In genomic region chr16:49821156-49821555, GRCh38 we compare ENCODE assay signal across 20 cellular contexts. TPM values are rescaled to one million over a fixed set of nuclear protein-coding genes. Genes with fewer than 3 reads are reported as not detected.
A peak's percentile ranks its signal among the peaks of the same experiment; 100 is the strongest.
DNase-seq lines count a peak whose midpoint lies in the region; ATAC-seq and TF ChIP-seq lines count a peak whose summit lies in the region.
"Had no signal": no experiment of that assay in that cellular context is flagged by ENCODE, and none has a peak within 500 bp of the region (broad histone marks: within the 10 kb centered on the region; RNA-seq: fewer than 3 reads in every experiment).

No MANE protein-coding gene starts in this region.

- no peak overlapping the region for H3K4me3 Mint-ChIP-seq in brain
- H3K4me3 Mint-ChIP-seq: CD8-positive, alpha-beta T cell had no signal

- no peak overlapping the region for H3K4ac ChIP-seq in mesendoderm (ENCODE audit: low read depth, low read length)

- no peak overlapping the region for H2AK5ac ChIP-seq in mesendoderm (ENCODE audit: low read length)

- H3K9ac ChIP-seq in HUES48 (ENCODE audit: low read depth, low read length) = no peak overlapping the region
- H3K9ac ChIP-seq in mesendoderm (ENCODE audit: low read length) = peak overlapping the region; percentile 1

- DNase-seq in mesendoderm (no peak), gastrocnemius medialis (no peak), right atrium auricular region (ENCODE audit: low spot score) (no peak)
- no peak for DNase-seq in stimulated activated naive CD8-positive, alpha-beta T cell treated with anti-CD3 and anti-CD28 coated beads, Interleukin-15, Interleukin-2, amounts not matched to agents 100 U/mL and 50 U/mL, for 24 hours
- DNase-seq: Calu3; CD8-positive, alpha-beta T cell; DMS153; HCEC 1CT; Karpas-422; MV-4-11; NCI-H1105 treated with DMSO at 0.1 percent for 48 hours; NCI-H2029 treated with DMSO at 0.1 percent for 48 hours; NCI-H524 treated with DMSO at 0.1 percent for 48 hours; NCI-H82; OCI-M1 had no signal

- H3K36me3 ChIP-seq in HUES48 (ENCODE audit: control insufficient read depth, insufficient read depth, low read length) (peaks cover 11% of the 10 kb centered on the region; the same call in 1 of the 2 replicates), mesendoderm (ENCODE audit: control insufficient read depth, insufficient read depth, low read length) (no peaks in the 10 kb centered on the region), gastrocnemius medialis (no peaks in the 10 kb centered on the region), right atrium auricular region (no peaks in the 10 kb centered on the region)
- H3K36me3 ChIP-seq: SJSA1 had no signal

- no peak overlapping the region for H3K4me3 ChIP-seq in HUES48 (ENCODE audit: low read depth, low read length)
- H3K4me3 ChIP-seq in mesendoderm (ENCODE audit: low read length) = no peak overlapping the region
- no peak overlapping the region for H3K4me3 ChIP-seq in gastrocnemius medialis
- no peak overlapping the region for H3K4me3 ChIP-seq in right atrium auricular region
- H3K4me3 ChIP-seq: SJSA1 had no signal

- H3K27me3 Mint-ChIP-seq in brain = peaks cover 4% of the 10 kb centered on the region

- peak overlapping the region; percentile 60 to 94 (median 74) for H3K27ac Mint-ChIP-seq in brain
- H3K27ac Mint-ChIP-seq: CD8-positive, alpha-beta T cell had no signal

- H3K79me2 ChIP-seq in mesendoderm (ENCODE audit: control insufficient read depth, insufficient read depth, low read length) = peaks cover 7% of the 10 kb centered on the region

- in situ Hi-C loops in gastrocnemius medialis (cut with MboI; ENCODE audit: low sequenced_read_pairs in 4 of 4) = no loop called here

- no peak overlapping the region for H2BK15ac ChIP-seq in mesendoderm (replicated peaks; ENCODE audit: low read depth)

- no peak overlapping the region for H3K23ac ChIP-seq in mesendoderm (ENCODE audit: low read length)

- peak overlapping the region; percentile 8 for H3K18ac ChIP-seq in mesendoderm (ENCODE audit: low read length)

- no peak for TF ChIP-seq POLR2A in gastrocnemius medialis (IDR thresholded peaks at IDR 0.05)

- peaks cover 5% of the 10 kb centered on the region for H3K36me3 Mint-ChIP-seq in brain
- H3K36me3 Mint-ChIP-seq: CD8-positive, alpha-beta T cell had no signal

- no peak for ATAC-seq in gastrocnemius medialis
- ATAC-seq in HG03095 (IDR thresholded peaks at IDR 0.05; ENCODE audit: unreplicated experiment) = no peak
- ATAC-seq in stimulated activated naive CD8-positive, alpha-beta T cell treated with anti-CD3 and anti-CD28 coated beads, Interleukin-15, Interleukin-2, amounts not matched to agents 100 U/mL and 50 U/mL, for 24 hours = no peak
- ATAC-seq: CD8-positive, alpha-beta T cell had no signal

- H2BK5ac ChIP-seq in mesendoderm (ENCODE audit: low read length) = no peak overlapping the region

- no peak overlapping the region for H3K4me2 ChIP-seq in mesendoderm (ENCODE audit: low read length)

- H3K4me1 Mint-ChIP-seq in brain = peaks cover 79% of the 10 kb centered on the region

- H3K4me1 ChIP-seq in HUES48 (ENCODE audit: control insufficient read depth, insufficient read depth, low read length) (peaks cover 20% of the 10 kb centered on the region), mesendoderm (ENCODE audit: control insufficient read depth, low read depth, low read length) (peaks cover 11% of the 10 kb centered on the region), gastrocnemius medialis (peaks cover 74 to 76% of the 10 kb centered on the region in 2 donors), right atrium auricular region (peaks cover 0 to 11% of the 10 kb centered on the region in 2 donors)
- H3K4me1 ChIP-seq: SJSA1 had no signal

- H4K8ac ChIP-seq in mesendoderm (ENCODE audit: low read depth, low read length) = no peak overlapping the region

- intact Hi-C loops in gastrocnemius medialis (cut with DNase I; ENCODE audit: low total_unique reads) = no loop called here

- H3K27me3 ChIP-seq in HUES48 (ENCODE audit: control insufficient read depth, insufficient read depth, low read length) (no peaks in the 10 kb centered on the region), mesendoderm (ENCODE audit: insufficient read depth, low read length, poor library complexity) (no peaks in the 10 kb centered on the region), gastrocnemius medialis (no peaks in the 10 kb centered on the region), right atrium auricular region (no peaks in the 10 kb centered on the region)
- H3K27me3 ChIP-seq: SJSA1 had no signal

- H3K9me3 ChIP-seq in HUES48 (ENCODE audit: control insufficient read depth, insufficient read depth, low read length) (no peaks in the 10 kb centered on the region), gastrocnemius medialis (no peaks in the 10 kb centered on the region), right atrium auricular region (no peaks in the 10 kb centered on the region)
- H3K9me3 ChIP-seq: SJSA1 had no signal

- H3K9me3 Mint-ChIP-seq in brain = no peaks in the 10 kb centered on the region
- H3K9me3 Mint-ChIP-seq: CD8-positive, alpha-beta T cell had no signal

- no CpG with 5 or more reads among the region's 9 CpGs for WGBS in mesendoderm (ENCODE audit: extremely low coverage, insufficient coverage, low lambda C conversion rate)

- peaks cover 15% of the 10 kb centered on the region for H3K79me1 ChIP-seq in mesendoderm (ENCODE audit: low read length)

- H3K27ac ChIP-seq in HUES48 (ENCODE audit: low read depth, low read length) (peak overlapping the region; percentile 67), mesendoderm (ENCODE audit: low read depth, low read length) (no peak overlapping the region), gastrocnemius medialis (peak overlapping the region; percentile 87 to 98 (median 96)), right atrium auricular region (no peak overlapping the region)
- H3K27ac ChIP-seq: SJSA1 had no signal

- no peak overlapping the region for H4K5ac ChIP-seq in mesendoderm (ENCODE audit: low read length)

- TF ChIP-seq CTCF in brain (conservative IDR thresholded peaks at IDR 0.05) = no peak
- TF ChIP-seq CTCF in gastrocnemius medialis (IDR thresholded peaks at IDR 0.05 in 4 of 5, conservative IDR thresholded peaks at IDR 0.05 in 1 of 5) = no peak
- no peak for TF ChIP-seq CTCF in right atrium auricular region (IDR thresholded peaks at IDR 0.05)

- no peak overlapping the region for H2BK120ac ChIP-seq in mesendoderm (ENCODE audit: low read depth, low read length)

- H3K56ac ChIP-seq in mesendoderm (ENCODE audit: low read length) = no peak overlapping the region

RNA-seq across cellular contexts. Expression of gene ZNF423, which starts 34.8 kb away (rescaled TPM):
- polyA plus RNA-seq in brain (ENCODE audit: insufficient read depth, low read depth, low replicate concordance) = 32.7 TPM
- 26.3 TPM for polyA plus RNA-seq in mesendoderm (2013, experiment 1 of 2)
- polyA plus RNA-seq in mesendoderm (2013, experiment 2 of 2) = 27.6 TPM
- total RNA-seq in gastrocnemius medialis (10 to 100 TPM in 3 of 4 donors, 1 to 10 TPM in 1; 8.4 to 15.8 (median 12.5) TPM), right atrium auricular region (10 to 100 TPM in 1 of 2 donors, 1 to 10 TPM in 1; 8.5 to 10.7 TPM)
- total RNA-seq: Calu3; CD8-positive, alpha-beta T cell; HT1080 had no signal

Comparison
In these comparisons a context has a peak if more than half of its experiments do, and no peak if none do; other contexts are left out.
1. H3K27ac ChIP-seq: peak in HUES48 (single experiment) and gastrocnemius medialis (4 of 4); none in mesendoderm (single experiment) and right atrium auricular region (0 of 2).